In the genomic region with DNA sequence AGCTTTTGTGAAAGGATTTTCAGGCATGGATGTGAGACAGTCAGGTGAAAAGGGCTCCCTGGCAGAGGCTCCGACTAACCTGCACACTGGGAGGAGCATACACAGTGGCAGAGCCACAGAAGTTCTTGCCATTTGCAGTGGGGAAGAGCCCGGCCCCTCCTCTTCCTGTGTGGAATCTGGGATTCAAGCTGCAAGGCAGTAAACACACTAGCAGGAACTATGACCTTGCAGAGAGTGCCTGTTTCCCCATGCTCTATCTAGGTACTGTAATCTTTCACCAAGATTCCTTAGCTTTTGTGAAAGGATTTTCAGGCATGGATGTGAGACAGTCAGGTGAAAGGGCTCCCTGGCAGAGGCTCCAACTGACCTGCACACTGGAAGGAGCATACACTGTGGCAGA, we compare ENCODE assay signal across 30 cellular contexts. TPM values are rescaled to one million over a fixed set of nuclear protein-coding genes. Genes with fewer than 3 reads are reported as not detected.
"Had no signal": no experiment of that assay in that cellular context is flagged by ENCODE, and none has a peak within 500 bp of the region (broad histone marks: within the 10 kb centered on the region; RNA-seq: fewer than 3 reads in every experiment).

No MANE protein-coding gene starts in this region.

- H3K27ac Mint-ChIP-seq: activated CD4-positive, alpha-beta memory T cell treated with anti-CD3 and anti-CD28 coated beads, Interleukin-2, amount 10 ng/mL, durations not matched to agents 7 days and 5 days; activated CD4-positive, alpha-beta T cell treated with anti-CD3 and anti-CD28 coated beads, Interleukin-2, amount 10 ng/mL, durations not matched to agents 7 days and 5 days; activated naive CD8-positive, alpha-beta T cell; activated T-cell treated with anti-CD3 and anti-CD28 coated beads, Interleukin-2, amount 50 U/mL, for 24 hours; activated T-cell treated with anti-CD3 and anti-CD28 coated beads, Interleukin-2, amount 50 U/mL, for 72 hours; dendritic cell treated with granulocyte-macrophage colony-stimulating factor and Interleukin-4, amounts not matched to agents 40 ng/mL and 50 ng/mL, for 4 days; endodermal cell had no signal

- DNase-seq: activated CD4-positive, alpha-beta memory T cell treated with anti-CD3 and anti-CD28 coated beads, Interleukin-2, amount 10 ng/mL, durations not matched to agents 7 days and 5 days; activated CD4-positive, alpha-beta T cell treated with anti-CD3 and anti-CD28 coated beads for 1 hour; activated CD4-positive, alpha-beta T cell treated with anti-CD3 and anti-CD28 coated beads for 4 hours; activated CD4-positive, alpha-beta T cell treated with anti-CD3 and anti-CD28 coated beads, Interleukin-2, amount 10 ng/mL, durations not matched to agents 7 days and 5 days; activated CD4-positive, alpha-beta T cell treated with anti-CD3 and anti-CD28 coated beads, Interleukin-2, amount 50 U/mL, for 4 hours; activated CD8-positive, alpha-beta memory T cell treated with anti-CD3 and anti-CD28 coated beads, Interleukin-2, amount 50 U/mL, for 48 hours; activated effector memory CD4-positive, alpha-beta T cell treated with Interleukin-2 at 50 U/mL for 16 hours; activated gamma-delta T cell treated with Interleukin-2 at 50 U/mL for 16 hours; activated naive CD4-positive, alpha-beta T cell treated with anti-CD3 and anti-CD28 coated beads, Interleukin-2, amount 50 U/mL, for 16 hours; activated naive CD4-positive, alpha-beta T cell treated with Interleukin-2 at 50 U/mL for 16 hours; activated T-cell treated with anti-CD3 and anti-CD28 coated beads for 4 hours; activated T-cell treated with anti-CD3 and anti-CD28 coated beads, Interleukin-2, amount 50 U/mL, for 24 hours; activated T-cell treated with anti-CD3 and anti-CD28 coated beads, Interleukin-2, amount 50 U/mL, for 72 hours; amniotic stem cell; anterior cingulate cortex; brain microvascular endothelial cell; dorsolateral prefrontal cortex; effector memory CD4-positive, alpha-beta T cell; endodermal cell; foreskin fibroblast; T-helper 2 cell had no signal

- H3K36me3 ChIP-seq: brain microvascular endothelial cell had no signal

- H3K36me3 Mint-ChIP-seq: activated naive CD8-positive, alpha-beta T cell had no signal

- H3K4me3 Mint-ChIP-seq: activated CD4-positive, alpha-beta memory T cell treated with anti-CD3 and anti-CD28 coated beads, Interleukin-2, amount 10 ng/mL, durations not matched to agents 7 days and 5 days; activated CD4-positive, alpha-beta T cell treated with anti-CD3 and anti-CD28 coated beads, Interleukin-2, amount 10 ng/mL, durations not matched to agents 7 days and 5 days; activated naive CD8-positive, alpha-beta T cell; activated T-cell treated with anti-CD3 and anti-CD28 coated beads, Interleukin-2, amount 50 U/mL, for 24 hours; activated T-cell treated with anti-CD3 and anti-CD28 coated beads, Interleukin-2, amount 50 U/mL, for 72 hours; central memory CD8-positive, alpha-beta T cell; dendritic cell treated with granulocyte-macrophage colony-stimulating factor and Interleukin-4, amounts not matched to agents 40 ng/mL and 50 ng/mL, for 4 days; endodermal cell had no signal

- H3K9me3 Mint-ChIP-seq: activated CD4-positive, alpha-beta memory T cell treated with anti-CD3 and anti-CD28 coated beads, Interleukin-2, amount 10 ng/mL, durations not matched to agents 7 days and 5 days; activated CD4-positive, alpha-beta T cell treated with anti-CD3 and anti-CD28 coated beads, Interleukin-2, amount 10 ng/mL, durations not matched to agents 7 days and 5 days; activated T-cell treated with anti-CD3 and anti-CD28 coated beads, Interleukin-2, amount 50 U/mL, for 24 hours; activated T-cell treated with anti-CD3 and anti-CD28 coated beads, Interleukin-2, amount 50 U/mL, for 72 hours; central memory CD8-positive, alpha-beta T cell; dendritic cell treated with granulocyte-macrophage colony-stimulating factor and Interleukin-4, amounts not matched to agents 40 ng/mL and 50 ng/mL, for 4 days had no signal

- H3K4me3 ChIP-seq: coronary artery, dorsolateral prefrontal cortex had no signal

- H3K4me1 Mint-ChIP-seq: activated CD4-positive, alpha-beta memory T cell treated with anti-CD3 and anti-CD28 coated beads, Interleukin-2, amount 10 ng/mL, durations not matched to agents 7 days and 5 days; central memory CD8-positive, alpha-beta T cell; endodermal cell had no signal

- H3K27me3 ChIP-seq: brain microvascular endothelial cell had no signal

- ATAC-seq: activated T-cell treated with anti-CD3 and anti-CD28 coated beads, Interleukin-2, amount 50 U/mL, for 72 hours; esophagus mucosa had no signal

- FAIRE-seq: astrocyte, bronchial epithelial cell, frontal cortex had no signal

- H3K27ac ChIP-seq: brain microvascular endothelial cell, coronary artery, dorsolateral prefrontal cortex had no signal

- H3K27me3 Mint-ChIP-seq: activated CD4-positive, alpha-beta T cell treated with anti-CD3 and anti-CD28 coated beads, Interleukin-2, amount 10 ng/mL, durations not matched to agents 7 days and 5 days; activated naive CD8-positive, alpha-beta T cell; dendritic cell treated with granulocyte-macrophage colony-stimulating factor and Interleukin-4, amounts not matched to agents 40 ng/mL and 50 ng/mL, for 4 days had no signal

RNA-seq across cellular contexts. Expression of a gene that starts 19.8 kb away (rescaled TPM):
- total RNA-seq: activated CD4-positive, alpha-beta memory T cell treated with anti-CD3 and anti-CD28 coated beads, Interleukin-2, amount 10 ng/mL, durations not matched to agents 7 days and 5 days; activated CD4-positive, alpha-beta T cell treated with anti-CD3 and anti-CD28 coated beads, Interleukin-2, amount 10 ng/mL, durations not matched to agents 7 days and 5 days; T-helper 1 cell treated with Interleukin-12 subunit alpha and Interleukin-12 subunit beta and Interleukin-4 antibody, amounts not matched to agents 30 ng/mL and 1 ng/mL, for 36 hours had no signal
